8 cellular contexts compared by ENCODE assay signal in genomic region chr1:23370270-23370743, GRCh38. TPM values are rescaled to one million over a fixed set of nuclear protein-coding genes. Genes with fewer than 3 reads are reported as not detected.
DNase-seq lines count a peak whose midpoint lies in the region; ATAC-seq and TF ChIP-seq lines count a peak whose summit lies in the region.

No MANE protein-coding gene starts in this region.

- H3K9ac ChIP-seq in PC-3 (ENCODE audit: low read length), result peak overlapping the region; percentile 94

- no peaks in the 10 kb centered on the region for H3K27me3 ChIP-seq in CD4-positive, alpha-beta T cell (ENCODE audit: control insufficient read depth, insufficient read depth, low read length)
- no peaks in the 10 kb centered on the region for H3K27me3 ChIP-seq in PC-3 (ENCODE audit: low read length)

- no peaks in the 10 kb centered on the region for H3K27me3 Mint-ChIP-seq in CD4-positive, alpha-beta T cell
- H3K27me3 Mint-ChIP-seq in effector memory CD8-positive, alpha-beta T cell, result no peaks in the 10 kb centered on the region
- H3K27me3 Mint-ChIP-seq in osteocyte (ENCODE audit: unreplicated experiment), result no peaks in the 10 kb centered on the region

- POLR2A ChIA-PET in CD4-positive, alpha-beta T cell (lab: Charles Lee), result interaction anchor here (0.7 to 3.9 kb wide), 2 partner anchors 26 to 170 kb away, joined by 3 to 116 read pairs; partner anchors contain the start of gene HNRNPR
- POLR2A ChIA-PET in PC-3 (lab: Charles Lee; ENCODE audit: unreplicated experiment), result interaction anchor here (1.1 kb wide), 1 partner anchor 34 kb away, joined by 3 read pairs; no protein-coding TSS in a partner anchor

- peak overlapping the region; percentile 93 for H3K4me3 ChIP-seq in PC-3 (ENCODE audit: low read length)

- H3K9me3 Mint-ChIP-seq in CD4-positive, alpha-beta T cell, result no peaks in the 10 kb centered on the region
- no peaks in the 10 kb centered on the region for H3K9me3 Mint-ChIP-seq in effector memory CD8-positive, alpha-beta T cell
- peaks cover 9% of the 10 kb centered on the region for H3K9me3 Mint-ChIP-seq in osteocyte (ENCODE audit: unreplicated experiment)

- H3K36me3 Mint-ChIP-seq in CD4-positive, alpha-beta T cell (ENCODE audit: low read depth), result peaks cover 33% of the 10 kb centered on the region
- H3K36me3 Mint-ChIP-seq in effector memory CD8-positive, alpha-beta T cell (ENCODE audit: insufficient read depth), result peaks cover 7% of the 10 kb centered on the region
- H3K36me3 Mint-ChIP-seq in osteocyte (ENCODE audit: unreplicated experiment), result peaks cover 21% of the 10 kb centered on the region

- no peaks in the 10 kb centered on the region for H3F3A ChIP-seq in PC-3 (ENCODE audit: low read length, unreplicated experiment)

- H3K27ac ChIP-seq in CD4-positive, alpha-beta T cell (ENCODE audit: low read depth, low read length), result no peak overlapping the region
- H3K27ac ChIP-seq in PC-3 (ENCODE audit: low read length), result peak overlapping the region; percentile 16

- peak overlapping the region; percentile 100 for H3K4me3 Mint-ChIP-seq in CD4-positive, alpha-beta T cell
- peak overlapping the region; percentile 96 for H3K4me3 Mint-ChIP-seq in effector memory CD8-positive, alpha-beta T cell
- H3K4me3 Mint-ChIP-seq in osteocyte (ENCODE audit: unreplicated experiment), result peak overlapping the region; percentile 95

- intact Hi-C loops in CD4-positive, alpha-beta T cell (cut with DNase I, micrococcal nuclease), result no loop called here
- intact Hi-C loops in PC-3 (cut with micrococcal nuclease), result no loop called here
- intact Hi-C loops in left colon (cut with DNase I, micrococcal nuclease), result no loop called here

- H3K36me3 ChIP-seq in PC-3 (ENCODE audit: low read depth, low read length), result peaks cover 8% of the 10 kb centered on the region

- H2AFZ ChIP-seq in PC-3 (ENCODE audit: low read length), result no peak overlapping the region

- no peaks in the 10 kb centered on the region for H3K9me2 ChIP-seq in PC-3 (replicated peaks; ENCODE audit: low read length)

- peaks cover 26% of the 10 kb centered on the region for H3K4me1 ChIP-seq in PC-3 (ENCODE audit: insufficient read depth, low read length)

- ATAC-seq in CD4-positive, alpha-beta T cell (ENCODE audit: poor library complexity), result no peak
- no peak for ATAC-seq in PC-3
- ATAC-seq in effector memory CD8-positive, alpha-beta T cell (replicated peaks), result no peak
- no peak for ATAC-seq in GM19397 (IDR thresholded peaks at IDR 0.05; ENCODE audit: unreplicated experiment)
- no peak for ATAC-seq in HG03571 (IDR thresholded peaks at IDR 0.05; ENCODE audit: unreplicated experiment)
- ATAC-seq in HG03442 (IDR thresholded peaks at IDR 0.05; ENCODE audit: unreplicated experiment), result no peak
- ATAC-seq in left colon, result no peak

- H3K27ac Mint-ChIP-seq in CD4-positive, alpha-beta T cell, result peak overlapping the region; percentile 95
- peak overlapping the region in 1 of 2 donors; percentile 77 for H3K27ac Mint-ChIP-seq in effector memory CD8-positive, alpha-beta T cell
- H3K27ac Mint-ChIP-seq in osteocyte (ENCODE audit: unreplicated experiment), result peak overlapping the region; percentile 98

- no peak for TF ChIP-seq CTCF in CD4-positive, alpha-beta T cell (IDR thresholded peaks at IDR 0.05)
- no peak for TF ChIP-seq CTCF in PC-3 (conservative IDR thresholded peaks at IDR 0.05; ENCODE audit: low read depth, low read length)
- TF ChIP-seq CTCF in osteocyte (IDR thresholded peaks at IDR 0.05), result no peak

- H3K4me1 Mint-ChIP-seq in CD4-positive, alpha-beta T cell (ENCODE audit: low read depth), result peaks cover 43% of the 10 kb centered on the region
- peaks cover 21 to 36% of the 10 kb centered on the region in 2 donors for H3K4me1 Mint-ChIP-seq in effector memory CD8-positive, alpha-beta T cell (ENCODE audit: low read depth in 2 of 2)
- peaks cover 42% of the 10 kb centered on the region for H3K4me1 Mint-ChIP-seq in osteocyte (ENCODE audit: unreplicated experiment)

- no peaks in the 10 kb centered on the region for H4K20me1 ChIP-seq in PC-3 (ENCODE audit: low read length)

- CTCF ChIA-PET in CD4-positive, alpha-beta T cell (lab: Charles Lee), result no interaction called here
- CTCF ChIA-PET in PC-3 (lab: Charles Lee), result interaction anchor here (0.7 kb wide), 1 partner anchor 26 kb away, joined by 9 read pairs; the partner anchor contains the start of gene HNRNPR

- BruUV-seq in PC-3 (replicated peaks; lab: Mats Ljungman, UMichigan), result no TSS peak

- H3K9me3 ChIP-seq in CD4-positive, alpha-beta T cell (ENCODE audit: control insufficient read depth, low read length), result no peaks in the 10 kb centered on the region
- no peaks in the 10 kb centered on the region for H3K9me3 ChIP-seq in PC-3 (ENCODE audit: low read length)

- H3K4me2 ChIP-seq in PC-3 (ENCODE audit: low read length), result peak overlapping the region; percentile 100

- peaks cover 50% of the 10 kb centered on the region for H3K79me2 ChIP-seq in PC-3 (ENCODE audit: low read length)

- DNase-seq in CD4-positive, alpha-beta T cell, result no peak
- DNase-seq in PC-3 (no peak), osteocyte (ENCODE audit: extremely low spot score, unreplicated experiment) (no peak), left colon (no peak)
- DNase-seq in effector memory CD8-positive, alpha-beta T cell, result no peak

RNA-seq across cellular contexts. Expression of gene ZNF436, which starts 0.7 kb away (rescaled TPM):
- 1 to 10 TPM; 3.7 to 4.0 TPM for total RNA-seq in CD4-positive, alpha-beta T cell
- 7.8 and 10.5 TPM in 2 replicates for total RNA-seq in PC-3 (2014; rRNA removed)
- 17.4 and 18.4 TPM in 2 replicates for total RNA-seq in osteocyte
- 10 to 100 TPM in 1 of 2 donors, 1 to 10 TPM in 1; 9.7 to 13.0 TPM for total RNA-seq in left colon

RNA-seq across cellular contexts. Expression of gene HNRNPR, which starts 26.2 kb away (rescaled TPM):
- 10 to 100 TPM; 92.0 to 93.3 TPM for total RNA-seq in CD4-positive, alpha-beta T cell
- total RNA-seq in PC-3 (2014; rRNA removed) (141 and 193 TPM in 2 replicates), osteocyte (140 and 151 TPM in 2 replicates), left colon (100 to 1,000 TPM in 1 of 2 donors, 10 to 100 TPM in 1; 78.8 to 107 TPM)

RNA-seq across cellular contexts. Expression of gene TCEA3, which starts 54.2 kb away (rescaled TPM):
- 10 to 100 TPM; 33.1 to 34.6 TPM for total RNA-seq in CD4-positive, alpha-beta T cell
- 18.7 and 23.6 TPM in 2 replicates for total RNA-seq in PC-3 (2014; rRNA removed)
- total RNA-seq in osteocyte, result 4.0 and 4.6 TPM in 2 replicates
- 100 to 1,000 TPM; 147 to 186 TPM for total RNA-seq in left colon
